ENCODE assay signal across 19 cellular contexts in genomic region chr13:99022953-99023352, GRCh38.
"Had no signal": no experiment of that assay in that cellular context is flagged by ENCODE, and none has a peak within 500 bp of the region (broad histone marks: within the 10 kb centered on the region; RNA-seq: fewer than 3 reads in every experiment).

No MANE protein-coding gene starts in this region.

- H3K36me3 ChIP-seq: colonic mucosa, ovary, thoracic aorta, upper lobe of right lung had no signal

- H3K9me3 ChIP-seq: colonic mucosa, ovary, psoas muscle, thoracic aorta, upper lobe of right lung had no signal

- H3K4me3 ChIP-seq: colonic mucosa, ovary, psoas muscle, thoracic aorta, upper lobe of right lung had no signal

- H3K27ac ChIP-seq: colonic mucosa, ovary, psoas muscle, thoracic aorta, upper lobe of right lung had no signal

- DNase-seq: activated B cell treated with CpG ODN at 0.5 μM for 24 hours; activated CD4-positive, alpha-beta T cell treated with anti-CD3 and anti-CD28 coated beads for 4 hours; activated CD8-positive, alpha-beta T cell treated with anti-CD3 and anti-CD28 coated beads for 36 hours; activated naive CD4-positive, alpha-beta T cell treated with anti-CD3 and anti-CD28 coated beads for 36 hours; activated naive CD8-positive, alpha-beta T cell treated with anti-CD3 and anti-CD28 coated beads, Interleukin-2, amount 50 U/mL, for 24 hours; activated T-cell treated with anti-CD3 and anti-CD28 coated beads, Interleukin-2, amount 50 U/mL, for 1 hour; anterior cingulate cortex; colonic mucosa; endodermal cell; immature natural killer cell; mesendoderm; naive thymus-derived CD4-positive, alpha-beta T cell; ovary; psoas muscle; stimulated activated CD4-positive, alpha-beta T cell treated with anti-CD3 and anti-CD28 coated beads, Interleukin-4, amount 100 ng/mL, for 24 hours; upper lobe of right lung had no signal

- ATAC-seq: activated CD8-positive, alpha-beta T cell treated with anti-CD3 and anti-CD28 coated beads for 36 hours; activated naive CD8-positive, alpha-beta T cell treated with anti-CD3 and anti-CD28 coated beads, Interleukin-2, amount 50 U/mL, for 24 hours; naive thymus-derived CD4-positive, alpha-beta T cell; psoas muscle; sciatic nerve; stimulated activated effector memory CD8-positive, alpha-beta T cell treated with anti-CD3 and anti-CD28 coated beads, Interleukin-12 subunit alpha, Interleukin-12 subunit beta, amount 100 ng/mL, for 72 hours; upper lobe of right lung had no signal

- H3K27me3 ChIP-seq: colonic mucosa, ovary, upper lobe of right lung had no signal

- H3K4me1 ChIP-seq: colonic mucosa, psoas muscle, upper lobe of right lung had no signal
